8 cellular contexts compared by ENCODE assay signal in the genomic region with DNA sequence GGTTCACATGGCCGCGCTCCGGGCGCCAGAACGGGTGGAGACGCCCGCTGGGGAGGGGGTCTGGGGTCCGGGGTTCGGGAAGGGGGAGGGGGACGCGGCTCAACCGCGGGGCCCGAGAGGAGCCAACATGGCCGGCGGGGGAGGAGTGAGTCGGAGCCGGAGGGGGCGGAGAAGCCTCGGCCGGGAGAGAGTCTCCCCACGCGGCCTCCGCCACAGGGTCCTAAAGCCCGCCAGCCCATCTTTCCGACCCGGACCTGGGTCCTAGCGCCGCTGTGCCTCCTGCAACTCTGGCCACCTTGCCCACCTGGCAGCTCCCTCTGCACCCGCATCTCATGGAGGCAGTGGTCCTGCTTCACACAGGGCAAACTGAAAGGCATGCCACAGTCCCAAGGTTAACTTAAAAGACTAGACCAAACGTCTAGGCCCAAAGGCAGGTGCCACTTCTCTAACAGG. TPM values are rescaled to one million over a fixed set of nuclear protein-coding genes. Genes with fewer than 3 reads are reported as not detected.
DNase-seq lines count a peak whose midpoint lies in the region; ATAC-seq, FAIRE-seq and TF ChIP-seq lines count a peak whose summit lies in the region.

A gene (minus strand): TSS at position 147 of the 453 bp plus-strand sequence. CDS start 12,796 bp downstream, outside the sequence.

- peak within 1 kb of the TSS; percentile 92 for H3K4me3 ChIP-seq in adipocyte (ENCODE audit: low read length)
- H3K4me3 ChIP-seq in parathyroid adenoma (ENCODE audit: low read depth, low read length), result peak within 1 kb of the TSS; percentile 95
- peak within 1 kb of the TSS; percentile 97 to 99 (median 97) for H3K4me3 ChIP-seq in thyroid gland (replicated peaks in 1 of 3)

- FAIRE-seq in GM12891 (lab: Jason Lieb, UNC), result peak; percentile 75

- peak within 1 kb of the TSS; percentile 76 for H2AFZ ChIP-seq in parathyroid adenoma

- H3K27me3 ChIP-seq in adipocyte (replicated peaks; ENCODE audit: control insufficient read depth, insufficient read depth, low read length), result no peaks in the 10 kb centered on the region
- H3K27me3 ChIP-seq in parathyroid adenoma (ENCODE audit: control insufficient read depth, insufficient read depth, low read length), result no peaks in the 10 kb centered on the region
- H3K27me3 ChIP-seq in thyroid gland, result no peaks in the 10 kb centered on the region

- no peaks in the 10 kb centered on the region for H3K9me3 ChIP-seq in adipocyte (ENCODE audit: control insufficient read depth, low read length)
- H3K9me3 ChIP-seq in parathyroid adenoma (ENCODE audit: control insufficient read depth, low read length), result no peaks in the 10 kb centered on the region
- no peaks in the 10 kb centered on the region for H3K9me3 ChIP-seq in thyroid gland

- peak within 1 kb of the TSS; percentile 99 for H3K9ac ChIP-seq in adipocyte (ENCODE audit: low read length)
- H3K9ac ChIP-seq in parathyroid adenoma, result peak within 1 kb of the TSS; percentile 96

- DNase-seq in GM12891 (ENCODE audit: insufficient read length, low spot score), result peak; percentile 91
- DNase-seq in NCI-H1436 (lab: John Stamatoyannopoulos, UW), result peak; percentile 76
- DNase-seq in T-helper 1 cell, result peak; percentile 71 to 85 (median 77)
- peak; percentile 96 for DNase-seq in adipocyte (ENCODE audit: low read depth)
- DNase-seq in cardiac septum (ENCODE audit: low spot score), result peak; percentile 96
- peak; percentile 90 for DNase-seq in thyroid gland

- H3K79me2 ChIP-seq in parathyroid adenoma, result peaks cover 41% of the 10 kb centered on the region

- H3K36me3 ChIP-seq in adipocyte (ENCODE audit: control insufficient read depth, insufficient read depth, low read length, severe bottlenecking), result peaks cover 18% of the 10 kb centered on the region
- no peaks in the 10 kb centered on the region for H3K36me3 ChIP-seq in parathyroid adenoma (ENCODE audit: control insufficient read depth, insufficient read depth, low read length)
- no peaks in the 10 kb centered on the region for H3K36me3 ChIP-seq in thyroid gland

- TF ChIP-seq POLR2A in GM12891 (IDR thresholded peaks at IDR 0.05; ENCODE audit: low read depth, low read length) (no peak), thyroid gland (IDR thresholded peaks at IDR 0.05) (peak in 1 of 2 donors; percentile 33)

- WGBS in thyroid gland, 2 donors, result 2% methylated on average over 6 to 12 of the region's 31 CpGs

- no peak for TF ChIP-seq CTCF in parathyroid adenoma (IDR thresholded peaks at IDR 0.05)
- TF ChIP-seq CTCF in thyroid gland (IDR thresholded peaks at IDR 0.05), result peak in 1 of 6 experiments; percentile 19

- H3K4me2 ChIP-seq in parathyroid adenoma (ENCODE audit: low read length), result peak within 1 kb of the TSS; percentile 85

- H3K4me1 ChIP-seq in adipocyte (ENCODE audit: control insufficient read depth, insufficient read depth, low read length), result peaks cover 56% of the 10 kb centered on the region
- H3K4me1 ChIP-seq in parathyroid adenoma, result peaks cover 27% of the 10 kb centered on the region
- peaks cover 32 to 55% of the 10 kb centered on the region in 2 donors for H3K4me1 ChIP-seq in thyroid gland

- peak within 1 kb of the TSS; percentile 89 for H3K27ac ChIP-seq in parathyroid adenoma
- peak within 1 kb of the TSS; percentile 86 to 97 (median 93) for H3K27ac ChIP-seq in thyroid gland

- peak; percentile 46 for ATAC-seq in HG02763 (IDR thresholded peaks at IDR 0.05; ENCODE audit: unreplicated experiment)

- intact Hi-C loops in cardiac septum (cut with DNase I), result no loop called here
- intact Hi-C loops in thyroid gland (cut with DNase I), result loop anchor here (10.0 kb wide), 2 partner anchors 55 to 115 kb away; no protein-coding TSS in a partner anchor

TF ChIP-seq in GM12891, 5 proteins besides CTCF, POLR2A, EP300 and RAD21:
- TF ChIP-seq SPI1 (IDR thresholded peaks at IDR 0.05; ENCODE audit: low read depth, low read length) (no peak), POU2F2 (IDR thresholded peaks at IDR 0.05; ENCODE audit: low read depth, low read length) (peak; percentile 89), TAF1 (IDR thresholded peaks at IDR 0.05; ENCODE audit: low read depth, low read length) (peak; percentile 57; the same call in 1 of the 2 replicates)
TF ChIP-seq in GM12891: peak in this region for 2.

RNA-seq across cellular contexts. Expression of the gene that starts here (rescaled TPM):
- polyA plus RNA-seq in GM12891 (2012; ENCODE audit: low read depth, missing spikeins), result 32.1 TPM
- 49.0 TPM for total RNA-seq in cardiac septum
- total RNA-seq in thyroid gland, result 100 to 1,000 TPM in 1 of 4 donors, 10 to 100 TPM in 3; 61.7 to 122 (median 77.6) TPM

Comparison
In these comparisons a context has a peak if more than half of its experiments do, and no peak if none do; other contexts are left out.
1. Peak in every context shown above with its lines: DNase-seq, ATAC-seq, H3K4me3 ChIP-seq and H3K27ac ChIP-seq.